Comparison of ENCODE assay signal across 1 cellular context in genomic region chr4:139920552-139920951, GRCh38.
TF ChIP-seq lines count a peak whose summit lies in the region.

No MANE protein-coding gene starts in this region.

TF ChIP-seq in neural cell, 6 proteins besides CTCF, POLR2A, EP300 and RAD21 (continued from another document):
- TF ChIP-seq SMC3 (conservative IDR thresholded peaks at IDR 0.05; ENCODE audit: poor library complexity) (no peak), MXI1 (conservative IDR thresholded peaks at IDR 0.05; ENCODE audit: poor library complexity, severe bottlenecking) (no peak), POLR2AphosphoS5 (IDR thresholded peaks at IDR 0.05) (no peak), EZH2 (IDR thresholded peaks at IDR 0.05; ENCODE audit: borderline replicate concordance, insufficient read depth, low read length, poor library complexity, severe bottlenecking) (no peak)
